Comparison of ENCODE assay signal across 8 cellular contexts in genomic region chr3:108914774-108915641, GRCh38. TPM values are rescaled to one million over a fixed set of nuclear protein-coding genes. Genes with fewer than 3 reads are reported as not detected.
DNase-seq lines count a peak whose midpoint lies in the region; ATAC-seq, FAIRE-seq and TF ChIP-seq lines count a peak whose summit lies in the region.

No MANE protein-coding gene starts in this region.

- no peak overlapping the region for H3K27ac ChIP-seq in AG04450 (ENCODE audit: low read depth, low read length)
- no peak overlapping the region for H3K27ac ChIP-seq in body of pancreas

- no peak for TF ChIP-seq POLR2A in body of pancreas (IDR thresholded peaks at IDR 0.05)

- no peaks in the 10 kb centered on the region for H3K27me3 ChIP-seq in AG04450 (ENCODE audit: control insufficient read depth, insufficient read depth, low read length)
- H3K27me3 ChIP-seq in body of pancreas: no peaks in the 10 kb centered on the region

- peak; percentile 32 for DNase-seq in AG04450 (ENCODE audit: low read depth, low spot score)
- DNase-seq in NCI-H1930 (lab: John Stamatoyannopoulos, UW): peak; percentile 32 to 37
- peak; percentile 25 for DNase-seq in UCSD-AML1 (lab: John Stamatoyannopoulos, UW; ENCODE audit: unreplicated experiment)
- peak; percentile 57 to 74 (median 66) for DNase-seq in body of pancreas
- DNase-seq in stimulated activated CD4-positive, alpha-beta T cell treated with anti-CD3 and anti-CD28 coated beads, Interleukin-2, amount 100 ng/mL, for 4 hours (ENCODE audit: low read depth): peak; percentile 49

- 32 to 40% methylated on average over 6 of the region's 6 CpGs for WGBS in body of pancreas, 2 donors

- intact Hi-C loops in body of pancreas (cut with DNase I): loop anchor here (10.0 kb wide), 1 partner anchor 250 kb away; no protein-coding TSS in a partner anchor

- ATAC-seq in GM18520 (IDR thresholded peaks at IDR 0.05; ENCODE audit: unreplicated experiment) (peak; percentile 88), HG03039 (IDR thresholded peaks at IDR 0.05; ENCODE audit: unreplicated experiment) (peak; percentile 95), body of pancreas (peak; percentile 87)

- H3K4me1 ChIP-seq in body of pancreas: no peaks in the 10 kb centered on the region

- POLR2A ChIA-PET in AG04450 (lab: Yijun Ruan, JAX): interaction anchor here (0.7 kb wide), 1 partner anchor 17 kb away, joined by 3 read pairs; no protein-coding TSS in a partner anchor

- peak; percentile 97 for FAIRE-seq in islet of Langerhans (lab: Jason Lieb, UNC)

- TF ChIP-seq CTCF in AG04450 (IDR thresholded peaks at IDR 0.05; ENCODE audit: low read depth, low read length) (peak; percentile 92), body of pancreas (IDR thresholded peaks at IDR 0.05) (peak; percentile 32 to 84 (median 78))

- H3K36me3 ChIP-seq in body of pancreas (replicated peaks in 1 of 2; ENCODE audit: insufficient read depth in 1 of 2, low read depth in 2 of 2): no peaks in the 10 kb centered on the region

- H3K9me3 ChIP-seq in AG04450 (ENCODE audit: control insufficient read depth, insufficient read depth, low read length): no peaks in the 10 kb centered on the region
- H3K9me3 ChIP-seq in body of pancreas: no peaks in the 10 kb centered on the region

- H3K4me3 ChIP-seq in AG04450 (ENCODE audit: low read depth, low read length): no peak overlapping the region
- H3K4me3 ChIP-seq in body of pancreas: no peak overlapping the region

- CTCF ChIA-PET in AG04450 (lab: Charles Lee): interaction anchor here (0.5 to 8.8 kb wide), 57 partner anchors 9 to 1680 kb away, joined by 3 to 184 read pairs (median 4); partner anchors contain the start of genes CIP2A and DZIP3

RNA-seq across cellular contexts. Expression of gene GUCA1C, which starts 38.7 kb away (rescaled TPM):
- polyA plus RNA-seq in AG04450 (2011; rRNA removed): not detected in 2 replicates
- not detected in 2 replicates for polyA minus RNA-seq in AG04450 (2011; rRNA and poly(A)+ RNA removed)
- total RNA-seq in body of pancreas: 1 to 10 TPM in 1 of 2 donors, under 1 TPM in 1; 0.99 to 4.4 TPM
